In the genomic region with DNA sequence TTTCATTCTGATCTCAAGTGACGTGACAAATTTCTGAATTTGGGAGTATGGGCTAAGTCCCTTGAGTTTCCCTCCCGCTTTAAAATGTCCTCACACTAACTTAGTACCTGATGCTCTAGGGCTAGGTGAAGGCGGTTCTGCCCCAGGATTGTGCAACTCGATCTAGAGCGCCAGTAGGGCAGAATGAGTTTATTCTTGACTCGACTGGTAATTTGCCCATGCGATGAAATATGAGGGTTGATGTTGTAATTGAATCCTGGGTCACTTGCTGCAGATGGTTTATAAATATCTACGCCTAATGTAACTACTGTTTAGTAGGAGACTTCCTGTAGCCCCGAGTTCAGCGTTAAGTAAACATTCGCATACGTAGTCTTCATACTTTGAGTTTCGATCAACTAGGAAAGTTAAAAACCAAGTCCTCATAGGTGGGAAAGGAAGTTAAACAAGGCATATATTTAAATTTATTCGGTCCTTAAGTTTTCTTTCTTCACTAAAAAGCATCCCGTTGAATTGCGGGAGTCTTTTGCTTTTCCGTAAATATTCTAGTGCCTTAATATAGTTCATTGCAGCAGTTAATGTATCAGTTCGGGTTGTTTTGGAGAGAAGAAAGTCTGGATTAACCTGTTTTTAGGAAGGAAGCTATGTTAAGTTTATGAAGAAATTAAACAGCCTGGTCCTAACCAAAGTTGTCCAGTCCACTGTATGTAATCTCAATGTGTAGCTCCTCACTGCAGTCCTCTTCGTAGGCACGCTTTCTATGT, we compare ENCODE assay signal across 8 cellular contexts. TPM values are rescaled to one million over a fixed set of nuclear protein-coding genes. Genes with fewer than 3 reads are reported as not detected.
DNase-seq lines count a peak whose midpoint lies in the region; ATAC-seq, FAIRE-seq and TF ChIP-seq lines count a peak whose summit lies in the region.

No MANE protein-coding gene starts in this region.

- DNase-seq in ACHN: peak; percentile 46
- DNase-seq in GM12891 (ENCODE audit: insufficient read length, low spot score): no peak
- DNase-seq in Panc1 (ENCODE audit: low read depth, low spot score): no peak
- DNase-seq in central memory CD8-positive, alpha-beta T cell (ENCODE audit: low spot score in 2 of 2): no peak
- DNase-seq in lung microvascular endothelial cell (ENCODE audit: low read depth in 2 of 2): peak; percentile 42 to 64
- DNase-seq in type B pancreatic cell (ENCODE audit: extremely low spot score, unreplicated experiment): no peak

- H3K9me3 ChIP-seq in Panc1 (ENCODE audit: control insufficient read depth, insufficient read depth, low read depth, low read length): no peaks in the 10 kb centered on the region

- in situ Hi-C loops in ACHN (cut with HindIII; ENCODE audit: low pct_ligation_motif_present, low pct_unique_long_range_greater_than_20kb, low sequenced_read_pairs): no loop called here
- in situ Hi-C loops in Panc1 (cut with HindIII; ENCODE audit: low pct_unique_long_range_greater_than_20kb, low sequenced_read_pairs): no loop called here

- CTCF ChIA-PET in Panc1 (lab: Charles Lee): interaction anchor here (0.7 to 1.8 kb wide), 2 partner anchors 43 to 67 kb away, joined by 5 to 7 read pairs; no protein-coding TSS in a partner anchor

- TF ChIP-seq CTCF in Panc1 (IDR thresholded peaks at IDR 0.05) (no peak), type B pancreatic cell (conservative IDR thresholded peaks at IDR 0.05) (no peak)

- peaks cover 5% of the 10 kb centered on the region; the same call in 1 of the 2 replicates for H3K36me3 ChIP-seq in Panc1 (ENCODE audit: control insufficient read depth, insufficient read depth, low read length)

- H3K36me3 Mint-ChIP-seq in central memory CD8-positive, alpha-beta T cell (ENCODE audit: insufficient read depth): peaks cover 15% of the 10 kb centered on the region
- H3K36me3 Mint-ChIP-seq in type B pancreatic cell: no peaks in the 10 kb centered on the region

- peak; percentile 62 for FAIRE-seq in GM12891 (lab: Jason Lieb, UNC)

- TF ChIP-seq POLR2A in GM12891 (IDR thresholded peaks at IDR 0.05; ENCODE audit: low read depth, low read length): no peak

- peaks cover 11% of the 10 kb centered on the region for H3K4me1 ChIP-seq in Panc1 (ENCODE audit: control insufficient read depth, insufficient read depth, low read length)

- BruUV-seq in Panc1 (replicated peaks; lab: Mats Ljungman, UMichigan): no TSS peak

- H3K27me3 Mint-ChIP-seq in central memory CD8-positive, alpha-beta T cell: no peaks in the 10 kb centered on the region
- no peaks in the 10 kb centered on the region for H3K27me3 Mint-ChIP-seq in type B pancreatic cell

- peak overlapping the region; percentile 90 for H3K4me3 Mint-ChIP-seq in central memory CD8-positive, alpha-beta T cell
- H3K4me3 Mint-ChIP-seq in type B pancreatic cell: peak overlapping the region; percentile 93

- POLR2A ChIA-PET in Panc1 (lab: Charles Lee): no interaction called here

- H3K9me3 Mint-ChIP-seq in central memory CD8-positive, alpha-beta T cell: no peaks in the 10 kb centered on the region
- no peaks in the 10 kb centered on the region for H3K9me3 Mint-ChIP-seq in type B pancreatic cell

- peak overlapping the region; percentile 86 for H3K27ac ChIP-seq in Panc1 (ENCODE audit: low read length)

- H3K27me3 ChIP-seq in Panc1 (ENCODE audit: control insufficient read depth, insufficient read depth, low read length): no peaks in the 10 kb centered on the region

- ATAC-seq in Panc1: no peak
- no peak for ATAC-seq in central memory CD8-positive, alpha-beta T cell (replicated peaks; ENCODE audit: extremely low read depth, poor library complexity, severe bottlenecking)
- ATAC-seq in GM21576 (IDR thresholded peaks at IDR 0.05; ENCODE audit: unreplicated experiment): no peak
- no peak for ATAC-seq in GM18498 (IDR thresholded peaks at IDR 0.05; ENCODE audit: unreplicated experiment)

- peak overlapping the region; percentile 78 to 92 for H3K4me3 ChIP-seq in Panc1 (ENCODE audit: low read depth in 2 of 2, low read length in 2 of 2)

- H3K4me1 Mint-ChIP-seq in central memory CD8-positive, alpha-beta T cell: peaks cover 44% of the 10 kb centered on the region
- peaks cover 24% of the 10 kb centered on the region for H3K4me1 Mint-ChIP-seq in type B pancreatic cell (ENCODE audit: unreplicated experiment)

- H3K27ac Mint-ChIP-seq in central memory CD8-positive, alpha-beta T cell (ENCODE audit: low read depth): peak overlapping the region; percentile 92
- peak overlapping the region; percentile 96 for H3K27ac Mint-ChIP-seq in type B pancreatic cell

- intact Hi-C loops in Panc1 (cut with micrococcal nuclease; ENCODE audit: unreplicated experiment): no loop called here

TF ChIP-seq in GM12891, 5 proteins besides CTCF, POLR2A, EP300 and RAD21:
- TF ChIP-seq PAX5 (IDR thresholded peaks at IDR 0.05; ENCODE audit: insufficient read depth, low read length, severe bottlenecking) (no peak), SPI1 (IDR thresholded peaks at IDR 0.05; ENCODE audit: low read depth, low read length) (no peak), TAF1 (IDR thresholded peaks at IDR 0.05; ENCODE audit: low read depth, low read length) (no peak), POLR2AphosphoS5 (IDR thresholded peaks at IDR 0.05; ENCODE audit: low read depth, low read length) (no peak), POU2F2 (IDR thresholded peaks at IDR 0.05; ENCODE audit: low read depth, low read length) (no peak)

RNA-seq across cellular contexts. Expression of a gene that starts 1.6 kb away (rescaled TPM):
- polyA plus RNA-seq in GM12891 (2012; ENCODE audit: low read depth, missing spikeins): 21.2 TPM
- total RNA-seq in Panc1 (2021; ENCODE audit: unreplicated experiment) (33.1 TPM), lung microvascular endothelial cell (17.2 and 24.8 TPM in 2 replicates), type B pancreatic cell (ENCODE audit: low replicate concordance) (48.4 and 57.8 TPM in 2 replicates)
- polyA plus RNA-seq in Panc1 (2012; ENCODE audit: insufficient read length): 25.5 TPM

RNA-seq across cellular contexts. Expression of a gene that starts 35.3 kb away (rescaled TPM):
- 11.4 TPM for polyA plus RNA-seq in GM12891 (2012; ENCODE audit: low read depth, missing spikeins)
- total RNA-seq in Panc1 (2021; ENCODE audit: unreplicated experiment): 82.2 TPM
- 49.8 TPM for polyA plus RNA-seq in Panc1 (2012; ENCODE audit: insufficient read length)
- 20.7 and 23.4 TPM in 2 replicates for total RNA-seq in lung microvascular endothelial cell
- total RNA-seq in type B pancreatic cell (ENCODE audit: low replicate concordance): 38.5 and 43.1 TPM in 2 replicates

Comparison
In these comparisons a context has a peak if more than half of its experiments do, and no peak if none do; other contexts are left out.
1. DNase-seq: peak in ACHN (single experiment) and lung microvascular endothelial cell (2 of 2); none in GM12891 (single experiment), Panc1 (single experiment), central memory CD8-positive, alpha-beta T cell (0 of 2) and type B pancreatic cell (single experiment).